In genomic region chr13:112708560-112709240, GRCh38 we compare ENCODE assay signal across 31 cellular contexts. TPM values are rescaled to one million over a fixed set of nuclear protein-coding genes. Genes with fewer than 3 reads are reported as not detected.
DNase-seq lines count a peak whose midpoint lies in the region; ATAC-seq, FAIRE-seq and TF ChIP-seq lines count a peak whose summit lies in the region.
"Had no signal": no experiment of that assay in that cellular context is flagged by ENCODE, and none has a peak within 500 bp of the region (broad histone marks: within the 10 kb centered on the region; RNA-seq: fewer than 3 reads in every experiment).

No MANE protein-coding gene starts in this region.

- H3K36me3 Mint-ChIP-seq in endodermal cell (ENCODE audit: low read depth) = peaks cover 11% of the 10 kb centered on the region
- H3K36me3 Mint-ChIP-seq in nephron progenitor cell (ENCODE audit: low read depth) = peaks cover 41% of the 10 kb centered on the region
- peaks cover 0 to 6% (median 6%) of the 10 kb centered on the region in 3 donors for H3K36me3 Mint-ChIP-seq in naive thymus-derived CD8-positive, alpha-beta T cell
- H3K36me3 Mint-ChIP-seq: activated naive CD4-positive, alpha-beta T cell treated with anti-CD3 and anti-CD28 coated beads, Interleukin-2, amount 50 U/mL, for 72 hours had no signal

- H3K9ac ChIP-seq in HepG2 (ENCODE audit: insufficient read depth, low read depth, low read length) (no peak overlapping the region), endodermal cell (ENCODE audit: extremely low read depth, low read length, poor library complexity, severe bottlenecking) (no peak overlapping the region)

- H3K4me1 ChIP-seq in HepG2 (ENCODE audit: insufficient read depth, low read length) = peaks cover 40% of the 10 kb centered on the region
- peaks cover 0 to 16% (median 6%) of the 10 kb centered on the region in 4 donors for H3K4me1 ChIP-seq in right lobe of liver
- peaks cover 38% of the 10 kb centered on the region for H3K4me1 ChIP-seq in endodermal cell (ENCODE audit: control insufficient read depth, insufficient read depth, low read length)

- no peak overlapping the region for H2AFZ ChIP-seq in HepG2 (ENCODE audit: low read length)

- no peak for TF ChIP-seq POLR2A in HepG2 (IDR thresholded peaks at IDR 0.05; ENCODE audit: insufficient read depth in 1 of 2, low read depth in 2 of 2, low read length in 2 of 2)
- TF ChIP-seq POLR2A in right lobe of liver (IDR thresholded peaks at IDR 0.05) = no peak

- H3K27ac ChIP-seq in HepG2 (ENCODE audit: extremely low read length, insufficient read depth, low read length) (no peak overlapping the region), right lobe of liver (no peak overlapping the region), endodermal cell (ENCODE audit: low read depth, low read length) (no peak overlapping the region)
- H3K27ac ChIP-seq: brain microvascular endothelial cell, skin epidermis, upper lobe of right lung had no signal

- H3K4me3 ChIP-seq in HepG2 (replicated peaks in 1 of 3; ENCODE audit: insufficient read depth in 1 of 3, low read depth in 2 of 3, low read length in 3 of 3) (no peak overlapping the region), right lobe of liver (no peak overlapping the region), endodermal cell (ENCODE audit: low read length) (no peak overlapping the region), foreskin fibroblast (ENCODE audit: low read depth in 1 of 2, low read length in 2 of 2) (no peak overlapping the region)
- H3K4me3 ChIP-seq: skin epidermis, upper lobe of right lung had no signal

- H3K27me3 Mint-ChIP-seq in endodermal cell (ENCODE audit: insufficient read depth) (no peaks in the 10 kb centered on the region), nephron progenitor cell (ENCODE audit: low read depth, poor library complexity) (peaks cover 3% of the 10 kb centered on the region)
- H3K27me3 Mint-ChIP-seq in naive thymus-derived CD8-positive, alpha-beta T cell = no peaks in the 10 kb centered on the region
- H3K27me3 Mint-ChIP-seq: activated CD4-positive, alpha-beta memory T cell treated with anti-CD3 and anti-CD28 coated beads, Interleukin-2, amount 10 ng/mL, durations not matched to agents 7 days and 5 days; CD4-positive, alpha-beta T cell; memory B cell had no signal

- no peak for TF ChIP-seq RAD21 in HepG2 (CRISPR knock-in tag; IDR thresholded peaks at IDR 0.05)

- CTCF ChIA-PET in HepG2 (lab: Yijun Ruan, JAX; ENCODE audit: low intra/inter-chr PET ratio, low total read pairs) = no interaction called here

- H3K27me3 ChIP-seq in HepG2 (ENCODE audit: control insufficient read depth in 1 of 2, insufficient read depth in 2 of 2, low read length in 2 of 2) (no peaks in the 10 kb centered on the region), right lobe of liver (no peaks in the 10 kb centered on the region), endodermal cell (ENCODE audit: control insufficient read depth, insufficient read depth, low read length, poor library complexity, severe bottlenecking) (no peaks in the 10 kb centered on the region)
- H3K27me3 ChIP-seq: brain microvascular endothelial cell, upper lobe of right lung had no signal

- no peak for DNase-seq in HepG2 (ENCODE audit: low spot score)
- no peak for DNase-seq in right lobe of liver
- no peak for DNase-seq in endodermal cell
- no peak for DNase-seq in nephron progenitor cell
- DNase-seq in activated T-cell treated with anti-CD3 and anti-CD28 coated beads, Interleukin-2, amount 50 U/mL, for 1 hour = no peak
- DNase-seq in naive thymus-derived CD8-positive, alpha-beta T cell = no peak
- DNase-seq in foreskin fibroblast = no peak
- DNase-seq: activated CD4-positive, alpha-beta memory T cell treated with anti-CD3 and anti-CD28 coated beads, Interleukin-2, amount 10 ng/mL, durations not matched to agents 7 days and 5 days; activated CD4-positive, alpha-beta T cell treated with anti-CD3 and anti-CD28 coated beads for 1 hour; activated CD8-positive, alpha-beta memory T cell treated with anti-CD3 and anti-CD28 coated beads, Interleukin-2, amount 50 U/mL, for 48 hours; amygdala; brain microvascular endothelial cell; CD4-positive, alpha-beta T cell; GOT3; hypothalamus; Kasumi-1; left cardiac atrium; NCI-H1417 treated with DMSO at 0.1 percent for 48 hours; NCI-H2081; NCI-H2227 treated with DMSO at 0.1 percent for 48 hours; NCI-H526; NK-92 treated with Interleukin-12 subunit alpha and Interleukin-12 subunit beta, amount 100 ng/mL, for 24 hours; stimulated activated naive CD4-positive, alpha-beta T cell; T-helper 2 cell; upper lobe of right lung had no signal

- H3K9me3 ChIP-seq in HepG2 (ENCODE audit: low read length) (no peaks in the 10 kb centered on the region), right lobe of liver (no peaks in the 10 kb centered on the region), endodermal cell (ENCODE audit: control insufficient read depth, low read length) (no peaks in the 10 kb centered on the region)
- H3K9me3 ChIP-seq: upper lobe of right lung had no signal

- no peak for TF ChIP-seq EP300 in HepG2 (IDR thresholded peaks at IDR 0.05; ENCODE audit: low read depth in 2 of 2, low read length in 2 of 2)
- TF ChIP-seq EP300 in HepG2 (CRISPR knock-in tag; IDR thresholded peaks at IDR 0.05; ENCODE audit: borderline replicate concordance) = no peak

- H3K4me3 Mint-ChIP-seq in endodermal cell (no peak overlapping the region), nephron progenitor cell (no peak overlapping the region)
- no peak overlapping the region for H3K4me3 Mint-ChIP-seq in naive thymus-derived CD8-positive, alpha-beta T cell
- H3K4me3 Mint-ChIP-seq: activated CD4-positive, alpha-beta memory T cell treated with anti-CD3 and anti-CD28 coated beads, Interleukin-2, amount 10 ng/mL, durations not matched to agents 7 days and 5 days; CD4-positive, alpha-beta T cell; memory B cell had no signal

- ATAC-seq in HepG2 (no peak), right lobe of liver (no peak), HG03378 (IDR thresholded peaks at IDR 0.05; ENCODE audit: unreplicated experiment) (no peak)
- no peak for ATAC-seq in naive thymus-derived CD8-positive, alpha-beta T cell
- ATAC-seq: activated naive CD4-positive, alpha-beta T cell treated with anti-CD3 and anti-CD28 coated beads, Interleukin-2, amount 50 U/mL, for 72 hours; left cardiac atrium; Right ventricle myocardium inferior; upper lobe of right lung had no signal

- intact Hi-C loops in HepG2 (cut with micrococcal nuclease; ENCODE audit: unreplicated experiment) (no loop called here), right lobe of liver (cut with DNase I) (no loop called here)

- peak overlapping the region; percentile 9 for H3K27ac Mint-ChIP-seq in endodermal cell
- peak overlapping the region; percentile 34 for H3K27ac Mint-ChIP-seq in nephron progenitor cell
- H3K27ac Mint-ChIP-seq in naive thymus-derived CD8-positive, alpha-beta T cell = no peak overlapping the region
- H3K27ac Mint-ChIP-seq: activated CD4-positive, alpha-beta memory T cell treated with anti-CD3 and anti-CD28 coated beads, Interleukin-2, amount 10 ng/mL, durations not matched to agents 7 days and 5 days; activated naive CD4-positive, alpha-beta T cell treated with anti-CD3 and anti-CD28 coated beads, Interleukin-2, amount 50 U/mL, for 72 hours; CD4-positive, alpha-beta T cell; memory B cell had no signal

- no peak for FAIRE-seq in HepG2 (lab: Jason Lieb, UNC)
- FAIRE-seq: A204.1 had no signal

- H3K36me3 ChIP-seq in HepG2 (replicated peaks in 1 of 2; ENCODE audit: control insufficient read depth in 1 of 2, insufficient read depth in 2 of 2, low read length in 2 of 2) = peaks cover 1 to 9% of the 10 kb centered on the region in 2 experiments; a peak in 3 of 5 replicates
- H3K36me3 ChIP-seq in right lobe of liver = no peaks in the 10 kb centered on the region
- no peaks in the 10 kb centered on the region for H3K36me3 ChIP-seq in endodermal cell (ENCODE audit: control insufficient read depth, insufficient read depth, low read length)
- H3K36me3 ChIP-seq: brain microvascular endothelial cell had no signal

- no TSS peak for BruUV-seq in HepG2 (replicated peaks; lab: Mats Ljungman, UMichigan)

- peaks cover 60% of the 10 kb centered on the region for H4K20me1 ChIP-seq in HepG2 (ENCODE audit: insufficient read depth, low read length)

- in situ Hi-C loops in HepG2 (cut with HindIII; ENCODE audit: extremely low pct_ligation_motif_present, low pct_unique_long_range_greater_than_20kb) = no loop called here

- H3K79me2 ChIP-seq in HepG2 (ENCODE audit: insufficient read depth, low read length) = peaks cover 97% of the 10 kb centered on the region

- no peak overlapping the region for H3K4me2 ChIP-seq in HepG2 (ENCODE audit: low read depth, low read length)

- peaks cover 66% of the 10 kb centered on the region for H3K4me1 Mint-ChIP-seq in endodermal cell
- peaks cover 78% of the 10 kb centered on the region for H3K4me1 Mint-ChIP-seq in nephron progenitor cell
- peaks cover 9 to 19% (median 11%) of the 10 kb centered on the region in 4 donors for H3K4me1 Mint-ChIP-seq in naive thymus-derived CD8-positive, alpha-beta T cell

- WGBS in HepG2 (ENCODE audit: low lambda C conversion rate) = 77% methylated on average over 9 of the region's 11 CpGs
- 50% methylated on average over 3 of the region's 11 CpGs for WGBS in right lobe of liver (ENCODE audit: insufficient coverage, low coverage, low lambda C conversion rate, missing lambda C conversion rate)
- 81 to 85% methylated on average over 7 to 11 of the region's 11 CpGs for WGBS in endodermal cell (ENCODE audit: insufficient coverage in 1 of 2, insufficient read length in 1 of 2), 2 experiments

- TF ChIP-seq CTCF in HepG2 (CRISPR knock-in tag; IDR thresholded peaks at IDR 0.05) (no peak), right lobe of liver (IDR thresholded peaks at IDR 0.05) (no peak), endodermal cell (conservative IDR thresholded peaks at IDR 0.05) (no peak), nephron progenitor cell (IDR thresholded peaks at IDR 0.05) (no peak), foreskin fibroblast (IDR thresholded peaks at IDR 0.05; ENCODE audit: low read depth, low read length) (no peak)

- POLR2A ChIA-PET in HepG2 (lab: Yijun Ruan, JAX) = no interaction called here
- POLR2A ChIA-PET in naive thymus-derived CD8-positive, alpha-beta T cell (lab: Charles Lee) = no interaction called here

- H3K9me3 Mint-ChIP-seq in endodermal cell (no peaks in the 10 kb centered on the region), nephron progenitor cell (peaks cover 3% of the 10 kb centered on the region)
- no peaks in the 10 kb centered on the region for H3K9me3 Mint-ChIP-seq in naive thymus-derived CD8-positive, alpha-beta T cell
- H3K9me3 Mint-ChIP-seq: activated CD4-positive, alpha-beta memory T cell treated with anti-CD3 and anti-CD28 coated beads, Interleukin-2, amount 10 ng/mL, durations not matched to agents 7 days and 5 days; activated naive CD4-positive, alpha-beta T cell treated with anti-CD3 and anti-CD28 coated beads, Interleukin-2, amount 50 U/mL, for 72 hours; CD4-positive, alpha-beta T cell; memory B cell had no signal

RNA-seq across cellular contexts. Expression of gene ATP11A, which starts 18.9 kb away (rescaled TPM):
- total RNA-seq in HepG2 (2016; rRNA removed; fragmentation: Illumina TruSeq; extraction: Trizol) (18.4 and 18.9 TPM in 2 replicates), right lobe of liver (10 to 100 TPM; 24.3 to 57.4 (median 33.1) TPM), endodermal cell (100 to 1,000 TPM; 122 to 140 TPM)
- 5.5 and 6.6 TPM in 2 replicates for total RNA-seq in HepG2 (2016; cell fraction: cytosol; rRNA removed; fragmentation: Illumina TruSeq; extraction: Trizol; ENCODE audit: low read depth)
- total RNA-seq in HepG2 (2016; cell fraction: insoluble cytoplasmic fraction; rRNA removed; fragmentation: Illumina TruSeq; extraction: Trizol) = 13.9 and 19.4 TPM in 2 replicates
- 12.7 and 14.7 TPM in 2 replicates for total RNA-seq in HepG2 (2016; cell fraction: membrane; rRNA removed; fragmentation: Illumina TruSeq; extraction: Trizol)
- 44.6 and 51.9 TPM in 2 replicates for total RNA-seq in HepG2 (2016; cell fraction: nucleus; rRNA removed; fragmentation: Illumina TruSeq; extraction: Trizol)
- 20.1 and 24.0 TPM in 2 replicates for polyA plus RNA-seq in HepG2 (2011; rRNA removed)
- polyA plus RNA-seq in HepG2 (2011; cell fraction: cytosol; rRNA removed) = 13.1 and 13.2 TPM in 2 replicates
- 168 and 195 TPM in 2 replicates for polyA plus RNA-seq in HepG2 (2011; cell fraction: nucleus; rRNA removed)
- polyA plus RNA-seq in HepG2 (2012) = 36.8 and 55.4 TPM in 2 replicates
- 1.3 and 1.5 TPM in 2 replicates for polyA plus RNA-seq in HepG2 (2016; cell fraction: cytosol; fragmentation: Illumina TruSeq; extraction: Trizol; ENCODE audit: low read depth)
- 12.9 TPM in 2 replicates for polyA plus RNA-seq in HepG2 (2016; cell fraction: insoluble cytoplasmic fraction; fragmentation: Illumina TruSeq; extraction: Trizol; ENCODE audit: low read depth)
- polyA plus RNA-seq in HepG2 (2016; cell fraction: membrane; fragmentation: Illumina TruSeq; extraction: Trizol; ENCODE audit: low read depth) = 3.0 and 3.7 TPM in 2 replicates
- polyA plus RNA-seq in HepG2 (2016; cell fraction: nucleus; fragmentation: Illumina TruSeq; extraction: Trizol; ENCODE audit: insufficient read depth, low read depth) = 72.0 and 87.4 TPM in 2 replicates
- 14.4 and 71.9 TPM in 2 replicates for polyA minus RNA-seq in HepG2 (2011; rRNA and poly(A)+ RNA removed; ENCODE audit: low replicate concordance)
- 42.1 and 46.7 TPM in 2 replicates for polyA minus RNA-seq in HepG2 (2011; cell fraction: cytosol; rRNA and poly(A)+ RNA removed)
- 107 and 137 TPM in 2 replicates for polyA minus RNA-seq in HepG2 (2011; cell fraction: nucleus; rRNA and poly(A)+ RNA removed)
- 32.6 TPM for polyA plus RNA-seq in endodermal cell (2013, experiment 1 of 2)
- polyA plus RNA-seq in endodermal cell (2013, experiment 2 of 2) = 30.0 TPM
- total RNA-seq in naive thymus-derived CD8-positive, alpha-beta T cell = 10 to 100 TPM; 21.5 to 23.9 TPM
- 1 to 10 TPM in 2 of 3 donors, under 1 TPM in 1; 0.76 to 3.1 (median 2.0) TPM for polyA plus RNA-seq in naive thymus-derived CD8-positive, alpha-beta T cell

Comparison
In these comparisons a context has a peak if more than half of its experiments do, and no peak if none do; other contexts are left out.
1. H3K27ac Mint-ChIP-seq: peak in endodermal cell (single experiment) and nephron progenitor cell (single experiment); none in naive thymus-derived CD8-positive, alpha-beta T cell (0 of 10).